Comparison of ENCODE assay signal across 18 cellular contexts in genomic region chr16:50479771-50480170, GRCh38.
DNase-seq lines count a peak whose midpoint lies in the region; ATAC-seq, FAIRE-seq and TF ChIP-seq lines count a peak whose summit lies in the region.
"Had no signal": no experiment of that assay in that cellular context is flagged by ENCODE, and none has a peak within 500 bp of the region (broad histone marks: within the 10 kb centered on the region; RNA-seq: fewer than 3 reads in every experiment).

No MANE protein-coding gene starts in this region.

- WGBS in K562 (ENCODE audit: insufficient coverage, low coverage, missing lambda C conversion rate): 0% methylated on average over 5 of the region's 5 CpGs
- 88 to 91% methylated on average over 5 of the region's 5 CpGs for WGBS in sigmoid colon, 2 donors

- H3K9me3 ChIP-seq in K562 (replicated peaks; ENCODE audit: control insufficient read depth, insufficient read depth, low read depth, low read length): no peaks in the 10 kb centered on the region
- H3K9me3 ChIP-seq in sigmoid colon: no peaks in the 10 kb centered on the region
- H3K9me3 ChIP-seq: HAP-1 had no signal

- H3K4me1 Mint-ChIP-seq in WTC11: peaks cover 26% of the 10 kb centered on the region

- H2AFZ ChIP-seq in K562 (ENCODE audit: low read depth, low read length): no peak overlapping the region
- H2AFZ ChIP-seq: GM23338 had no signal

- CTCF ChIA-PET in WTC11 (lab: Charles Lee): interaction anchor here (1.0 kb wide), 1 partner anchor 61 kb away, joined by 3 read pairs; no protein-coding TSS in a partner anchor
- CTCF ChIA-PET in K562 (lab: Yijun Ruan, JAX; ENCODE audit: low intra/inter-chr PET ratio): no interaction called here

- BruUV-seq in K562 (replicated peaks; lab: Mats Ljungman, UMichigan): no TSS peak

- H4K20me1 ChIP-seq in K562 (replicated peaks; ENCODE audit: control insufficient read depth, insufficient read depth, low read length): no peaks in the 10 kb centered on the region

- H3K36me3 Mint-ChIP-seq in WTC11: peaks cover 5% of the 10 kb centered on the region; the same call in 1 of the 2 replicates

- peak overlapping the region; percentile 2; the same call in 1 of the 2 replicates for H3K27ac Mint-ChIP-seq in WTC11
- H3K27ac Mint-ChIP-seq: CD4-positive, alpha-beta memory T cell; GM23338; HFFc6 had no signal

- in situ Hi-C loops in K562 (cut with MboI): no loop called here

- POLR2A ChIA-PET in WTC11 (lab: Charles Lee): no interaction called here
- POLR2A ChIA-PET in K562 (lab: Yijun Ruan, JAX): no interaction called here

- no peak for TF ChIP-seq POLR2A in K562 (conservative IDR thresholded peaks at IDR 0.05)
- TF ChIP-seq POLR2A in sigmoid colon (IDR thresholded peaks at IDR 0.05): no peak

- H3K4me3 Mint-ChIP-seq in WTC11: no peak overlapping the region
- H3K4me3 Mint-ChIP-seq: CD4-positive, alpha-beta memory T cell; GM23338; HFFc6 had no signal

- DNase-seq in WTC11 (ENCODE audit: low spot score) (no peak), K562 (ENCODE audit: extremely low read depth in 1 of 4, low spot score in 3 of 4) (no peak), mesenteric fat pad (ENCODE audit: low spot score) (peak; percentile 22), sigmoid colon (peak; percentile 7), NCI-H446 treated with DMSO at 0.1 percent for 48 hours (lab: John Stamatoyannopoulos, UW) (no peak)
- DNase-seq: Calu3; CD4-positive, alpha-beta memory T cell; COR-L47; DND-41; HFFc6 had no signal

- no peak overlapping the region for H3K4me2 ChIP-seq in K562 (ENCODE audit: insufficient read depth, low read length)
- H3K4me2 ChIP-seq: GM23338 had no signal

- H3K4me3 ChIP-seq in K562 (no peak overlapping the region), sigmoid colon (no peak overlapping the region)
- H3K4me3 ChIP-seq: GM23338, HAP-1 had no signal

- intact Hi-C loops in K562 (cut with micrococcal nuclease) (no loop called here), sigmoid colon (cut with DNase I) (no loop called here)

- H3K27me3 ChIP-seq in K562 (ENCODE audit: control insufficient read depth in 2 of 2, insufficient read depth in 2 of 2, low read length in 2 of 2) (peaks cover 7 to 21% of the 10 kb centered on the region in 2 experiments; a peak in 3 of 5 replicates), sigmoid colon (peaks cover 0 to 12% (median 0%) of the 10 kb centered on the region in 3 donors)

- no peaks in the 10 kb centered on the region for H3K36me3 ChIP-seq in K562 (ENCODE audit: control insufficient read depth, insufficient read depth, low read length)
- H3K36me3 ChIP-seq in sigmoid colon: no peaks in the 10 kb centered on the region
- H3K36me3 ChIP-seq: HAP-1 had no signal

- no peak for TF ChIP-seq CTCF in WTC11 (IDR thresholded peaks at IDR 0.05)
- no peak for TF ChIP-seq CTCF in K562 (IDR thresholded peaks at IDR 0.05 in 2 of 3, conservative IDR thresholded peaks at IDR 0.05 in 1 of 3; ENCODE audit: insufficient read depth in 2 of 3, low read depth in 1 of 3, low read length in 3 of 3)
- no peak for TF ChIP-seq CTCF in sigmoid colon (IDR thresholded peaks at IDR 0.05)

- TF ChIP-seq RAD21 in K562 (CRISPR knock-in tag; conservative IDR thresholded peaks at IDR 0.05 in 1 of 2, IDR thresholded peaks at IDR 0.05 in 1 of 2): no peak

- H3K27ac ChIP-seq in K562 (ENCODE audit: extremely low read depth, low read depth, low read length) (no peak overlapping the region), sigmoid colon (no peak overlapping the region)

- H3K9me1 ChIP-seq in K562 (ENCODE audit: control insufficient read depth, insufficient read depth, low read length): no peaks in the 10 kb centered on the region

- H3K9ac ChIP-seq in K562 (ENCODE audit: insufficient read depth in 1 of 2, low read depth in 2 of 2, low read length in 2 of 2): no peak overlapping the region

- peaks cover 20% of the 10 kb centered on the region for H3K9me3 Mint-ChIP-seq in WTC11
- H3K9me3 Mint-ChIP-seq: HFFc6 had no signal

- H3K27me3 Mint-ChIP-seq in WTC11 (ENCODE audit: low read depth): no peaks in the 10 kb centered on the region

- H3K4me1 ChIP-seq in K562 (replicated peaks in 1 of 2; ENCODE audit: control insufficient read depth in 2 of 2, insufficient read depth in 2 of 2, low read length in 2 of 2) (peaks cover 0 to 9% of the 10 kb centered on the region in 2 experiments; a peak in 2 of 5 replicates), sigmoid colon (no peaks in the 10 kb centered on the region)

- ATAC-seq in WTC11: no peak
- no peak for ATAC-seq in K562
- no peak for ATAC-seq in GM21360 (IDR thresholded peaks at IDR 0.05; ENCODE audit: unreplicated experiment)
- no peak for ATAC-seq in GM18861 (IDR thresholded peaks at IDR 0.05; ENCODE audit: unreplicated experiment)
- ATAC-seq: GM23338 had no signal

- no peak for FAIRE-seq in K562 (lab: Jason Lieb, UNC)
- FAIRE-seq: G401.6, GM12892, GM19239, H54 had no signal

- no peaks in the 10 kb centered on the region for H3K79me2 ChIP-seq in K562 (ENCODE audit: control insufficient read depth, insufficient read depth, low read length)

- no peak for TF ChIP-seq EP300 in K562 (IDR thresholded peaks at IDR 0.05; ENCODE audit: low read length)
- no peak for TF ChIP-seq EP300 in sigmoid colon (IDR thresholded peaks at IDR 0.05)

TF ChIP-seq in WTC11, 78 proteins besides CTCF, POLR2A, EP300 and RAD21:
- TF ChIP-seq ZBTB21 (CRISPR knock-in tag; IDR thresholded peaks at IDR 0.05; ENCODE audit: borderline replicate concordance): no peak

TF ChIP-seq in K562, 482 proteins besides CTCF, POLR2A, EP300 and RAD21:
- TF ChIP-seq USF2 (CRISPR knock-in tag; IDR thresholded peaks at IDR 0.05) (peak; percentile 24; the same call in 1 of the 2 replicates), CREB1 (IDR thresholded peaks at IDR 0.05) (no peak), CREB1 (CRISPR knock-in tag; IDR thresholded peaks at IDR 0.05) (no peak), SRF (CRISPR knock-in tag; IDR thresholded peaks at IDR 0.05) (peak in 1 of 2 experiments; percentile 78; a peak in 1 of 4 replicates), ZNF384 (IDR thresholded peaks at IDR 0.05; ENCODE audit: low read depth, low read length) (no peak), RBFOX2 (IDR thresholded peaks at IDR 0.05; ENCODE audit: low read depth, low read length) (no peak), NONO (IDR thresholded peaks at IDR 0.05; ENCODE audit: low read depth in 2 of 2, low read length in 1 of 2) (no peak), ELF4 (CRISPR knock-in tag; IDR thresholded peaks at IDR 0.05) (no peak), ZFP30 (CRISPR knock-in tag; IDR thresholded peaks at IDR 0.05; ENCODE audit: borderline replicate concordance) (no peak), RNF219 (CRISPR knock-in tag; IDR thresholded peaks at IDR 0.05) (no peak), TAF1 (IDR thresholded peaks at IDR 0.05; ENCODE audit: control insufficient read depth, extremely low read depth, insufficient read depth, low read length, severe bottlenecking) (no peak), SMAD2 (IDR thresholded peaks at IDR 0.05; ENCODE audit: low read depth, low read length) (no peak)

Comparison
In these comparisons a context has a peak if more than half of its experiments do, and no peak if none do; other contexts are left out.
1. DNase-seq: peak in mesenteric fat pad (single experiment) and sigmoid colon (single experiment); none in WTC11 (single experiment), K562 (0 of 4) and NCI-H446 treated with DMSO at 0.1 percent for 48 hours (single experiment).
2. Of the 49 proteins assayed by ChIP-seq in both K562 and WTC11: peak only in K562: USF2; only in WTC11: none; in both: none; in neither: 48.